9 cellular contexts compared by ENCODE assay signal in genomic region chr19:1072371-1073015, GRCh38. TPM values are rescaled to one million over a fixed set of nuclear protein-coding genes. Genes with fewer than 3 reads are reported as not detected.
A peak's percentile ranks its signal among the peaks of the same experiment; 100 is the strongest.
DNase-seq lines count a peak whose midpoint lies in the region; ATAC-seq and TF ChIP-seq lines count a peak whose summit lies in the region.
"Had no signal": no experiment of that assay in that cellular context is flagged by ENCODE, and none has a peak within 500 bp of the region (broad histone marks: within the 10 kb centered on the region; RNA-seq: fewer than 3 reads in every experiment).

No MANE protein-coding gene starts in this region.

- POLR2A ChIA-PET in activated CD8-positive, alpha-beta T cell treated with anti-CD3 and anti-CD28 coated beads, Interleukin-2, amount 10 ng/mL, durations not matched to agents 7 days and 5 days (lab: Charles Lee) = interaction anchor here (0.7 to 1.3 kb wide), 8 partner anchors 9 to 197 kb away, joined by 3 to 5 read pairs (median 4); partner anchors contain the start of genes CIRBP and RNU6-2

- H3K27ac Mint-ChIP-seq in activated CD8-positive, alpha-beta T cell treated with anti-CD3 and anti-CD28 coated beads, Interleukin-2, amount 10 ng/mL, durations not matched to agents 7 days and 5 days = peak overlapping the region; percentile 72
- peak overlapping the region; percentile 73 to 91 for H3K27ac Mint-ChIP-seq in natural killer cell

- H3K9me3 Mint-ChIP-seq in activated CD8-positive, alpha-beta T cell treated with anti-CD3 and anti-CD28 coated beads, Interleukin-2, amount 10 ng/mL, durations not matched to agents 7 days and 5 days (ENCODE audit: insufficient read depth) = no peaks in the 10 kb centered on the region
- H3K9me3 Mint-ChIP-seq in natural killer cell = no peaks in the 10 kb centered on the region

- H3K4me3 Mint-ChIP-seq in activated CD8-positive, alpha-beta T cell treated with anti-CD3 and anti-CD28 coated beads, Interleukin-2, amount 10 ng/mL, durations not matched to agents 7 days and 5 days = peak overlapping the region; percentile 28
- peak overlapping the region; percentile 85 for H3K4me3 Mint-ChIP-seq in natural killer cell

- intact Hi-C loops in natural killer cell (cut with micrococcal nuclease) = no loop called here
- intact Hi-C loops in posterior cingulate gyrus (cut with DNase I) = no loop called here

- no peaks in the 10 kb centered on the region for H3K27me3 Mint-ChIP-seq in activated CD8-positive, alpha-beta T cell treated with anti-CD3 and anti-CD28 coated beads, Interleukin-2, amount 10 ng/mL, durations not matched to agents 7 days and 5 days (ENCODE audit: low read depth)
- no peaks in the 10 kb centered on the region for H3K27me3 Mint-ChIP-seq in natural killer cell (ENCODE audit: low read depth in 2 of 2)

- H3K4me1 Mint-ChIP-seq in activated CD8-positive, alpha-beta T cell treated with anti-CD3 and anti-CD28 coated beads, Interleukin-2, amount 10 ng/mL, durations not matched to agents 7 days and 5 days (ENCODE audit: low read depth) = peaks cover 59% of the 10 kb centered on the region
- H3K4me1 Mint-ChIP-seq in natural killer cell = peaks cover 43 to 51% of the 10 kb centered on the region in 2 donors

- H3K36me3 Mint-ChIP-seq in activated CD8-positive, alpha-beta T cell treated with anti-CD3 and anti-CD28 coated beads, Interleukin-2, amount 10 ng/mL, durations not matched to agents 7 days and 5 days (ENCODE audit: low read depth) = peaks cover 65% of the 10 kb centered on the region
- H3K36me3 Mint-ChIP-seq in natural killer cell = peaks cover 7% of the 10 kb centered on the region

- ATAC-seq in activated CD8-positive, alpha-beta T cell treated with anti-CD3 and anti-CD28 coated beads, Interleukin-2, amount 10 ng/mL, durations not matched to agents 7 days and 5 days = no peak
- no peak for ATAC-seq in natural killer cell
- ATAC-seq: activated CD4-positive, CD25-positive, alpha-beta regulatory T cell treated with anti-CD3 and anti-CD28 coated beads, Interleukin-2, amount 50 U/mL, for 24 hours; mucosa of descending colon had no signal

- no peak for DNase-seq in activated CD8-positive, alpha-beta T cell treated with anti-CD3 and anti-CD28 coated beads, Interleukin-2, amount 10 ng/mL, durations not matched to agents 7 days and 5 days
- no peak for DNase-seq in natural killer cell
- no peak for DNase-seq in posterior cingulate gyrus
- DNase-seq: DND-41, mucosa of descending colon, NCI-H1048, NCI-H524, Right ventricle myocardium superior had no signal

- CTCF ChIA-PET in activated CD8-positive, alpha-beta T cell treated with anti-CD3 and anti-CD28 coated beads, Interleukin-2, amount 10 ng/mL, durations not matched to agents 7 days and 5 days (lab: Charles Lee) = no interaction called here

- TF ChIP-seq CTCF in natural killer cell (IDR thresholded peaks at IDR 0.05) = no peak

RNA-seq across cellular contexts. Expression of gene ARHGAP45, which starts 5.5 kb away (rescaled TPM):
- 100 to 1,000 TPM; 433 to 445 TPM for total RNA-seq in activated CD8-positive, alpha-beta T cell treated with anti-CD3 and anti-CD28 coated beads, Interleukin-2, amount 10 ng/mL, durations not matched to agents 7 days and 5 days
- total RNA-seq in natural killer cell = 100 to 1,000 TPM; 535 to 601 (median 560) TPM

RNA-seq across cellular contexts. Expression of gene POLR2E, which starts 22.7 kb away (rescaled TPM):
- total RNA-seq in activated CD8-positive, alpha-beta T cell treated with anti-CD3 and anti-CD28 coated beads, Interleukin-2, amount 10 ng/mL, durations not matched to agents 7 days and 5 days = 100 to 1,000 TPM; 176 to 177 TPM
- 100 to 1,000 TPM in 1 of 3 donors, 10 to 100 TPM in 2; 77.3 to 105 (median 91.6) TPM for total RNA-seq in natural killer cell

RNA-seq across cellular contexts. Expression of gene GPX4, which starts 31.3 kb away (rescaled TPM):
- 100 to 1,000 TPM; 174 to 177 TPM for total RNA-seq in activated CD8-positive, alpha-beta T cell treated with anti-CD3 and anti-CD28 coated beads, Interleukin-2, amount 10 ng/mL, durations not matched to agents 7 days and 5 days
- total RNA-seq in natural killer cell = 100 to 1,000 TPM; 108 to 126 (median 121) TPM

RNA-seq across cellular contexts. Expression of gene ABCA7, which starts 32.6 kb away (rescaled TPM):
- 10 to 100 TPM; 76.6 to 77.5 TPM for total RNA-seq in activated CD8-positive, alpha-beta T cell treated with anti-CD3 and anti-CD28 coated beads, Interleukin-2, amount 10 ng/mL, durations not matched to agents 7 days and 5 days
- total RNA-seq in natural killer cell = 100 to 1,000 TPM in 2 of 3 donors, 10 to 100 TPM in 1; 73.3 to 149 (median 121) TPM

RNA-seq across cellular contexts. Expression of gene CNN2, which starts 46.1 kb away (rescaled TPM):
- 100 to 1,000 TPM; 417 to 455 TPM for total RNA-seq in activated CD8-positive, alpha-beta T cell treated with anti-CD3 and anti-CD28 coated beads, Interleukin-2, amount 10 ng/mL, durations not matched to agents 7 days and 5 days
- 100 to 1,000 TPM; 163 to 276 (median 179) TPM for total RNA-seq in natural killer cell
